Comparison of ENCODE assay signal across 8 cellular contexts in the genomic region with DNA sequence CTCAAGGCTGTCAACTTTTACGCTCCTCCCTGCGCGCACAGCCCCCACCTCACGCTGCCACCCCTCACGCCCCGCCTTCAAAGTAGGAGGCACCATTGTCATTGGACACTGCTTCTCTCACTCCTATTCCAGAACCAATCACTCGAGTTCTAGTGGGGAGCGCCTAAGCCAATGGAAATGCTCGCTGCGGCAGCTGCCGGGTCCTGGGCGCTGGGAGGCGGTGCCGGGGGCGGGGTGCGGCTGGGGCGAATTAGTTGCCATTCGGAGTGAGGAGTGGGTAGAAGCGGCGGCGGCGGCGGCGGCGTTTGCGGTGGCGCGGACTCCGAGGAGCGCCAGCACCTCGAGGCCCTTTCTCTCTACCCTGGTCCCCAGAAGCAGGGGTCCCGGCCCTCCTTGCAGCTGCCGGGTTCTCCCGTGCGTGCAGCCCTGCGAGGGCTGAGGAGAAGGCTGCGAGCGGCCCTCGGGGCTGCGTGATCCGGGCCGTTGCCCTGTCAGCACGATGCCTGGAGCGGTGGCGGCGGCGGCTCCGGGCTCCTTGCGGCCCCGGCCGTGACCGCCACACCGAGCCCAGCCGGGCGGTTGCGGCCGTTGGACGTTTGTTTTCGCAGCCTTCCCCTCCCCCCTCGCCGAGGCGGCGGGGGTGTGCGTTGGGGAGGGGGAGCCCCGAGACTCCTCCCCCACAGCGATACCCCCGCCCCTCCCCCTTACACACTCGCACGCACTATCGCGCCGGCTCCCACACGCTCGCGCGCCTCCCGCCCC.
DNase-seq lines count a peak whose midpoint lies in the region; ATAC-seq lines count a peak whose summit lies in the region.

Gene GLCCI1, plus strand, starts transcription at position 253 of the 762 bp plus-strand sequence. CDS start 555 bp downstream, outside the sequence.

- peak; percentile 95 for DNase-seq in AG08396 (ENCODE audit: low spot score)
- peak; percentile 98 for DNase-seq in NCI-H345 treated with DMSO at 0.1 percent for 48 hours (lab: John Stamatoyannopoulos, UW; ENCODE audit: unreplicated experiment)
- DNase-seq in activated CD4-positive, CD25-positive, alpha-beta regulatory T cell (lab: John Stamatoyannopoulos, UW) = peak; percentile 89 to 94 (median 92)
- peak; percentile 97 for DNase-seq in central memory CD4-positive, alpha-beta T cell
- DNase-seq in iris pigment epithelial cell (ENCODE audit: low read depth) = peak; percentile 96
- DNase-seq in stimulated activated CD4-positive, alpha-beta T cell treated with anti-CD3 and anti-CD28 coated beads, Interleukin-12 subunit alpha, Interleukin-12 subunit beta, amount 100 ng/mL, for 24 hours (ENCODE audit: low read depth in 2 of 2) = peak; percentile 90 to 96

- ATAC-seq in GM19023 (IDR thresholded peaks at IDR 0.05; ENCODE audit: unreplicated experiment) (peak; percentile 82), HG03280 (IDR thresholded peaks at IDR 0.05; ENCODE audit: unreplicated experiment) (peak; percentile 83)

Comparison
In these comparisons a context has a peak if more than half of its experiments do, and no peak if none do; other contexts are left out.
1. Peak in every context shown above with its lines: DNase-seq and ATAC-seq.